Comparison of ENCODE assay signal across 18 cellular contexts in the genomic region with DNA sequence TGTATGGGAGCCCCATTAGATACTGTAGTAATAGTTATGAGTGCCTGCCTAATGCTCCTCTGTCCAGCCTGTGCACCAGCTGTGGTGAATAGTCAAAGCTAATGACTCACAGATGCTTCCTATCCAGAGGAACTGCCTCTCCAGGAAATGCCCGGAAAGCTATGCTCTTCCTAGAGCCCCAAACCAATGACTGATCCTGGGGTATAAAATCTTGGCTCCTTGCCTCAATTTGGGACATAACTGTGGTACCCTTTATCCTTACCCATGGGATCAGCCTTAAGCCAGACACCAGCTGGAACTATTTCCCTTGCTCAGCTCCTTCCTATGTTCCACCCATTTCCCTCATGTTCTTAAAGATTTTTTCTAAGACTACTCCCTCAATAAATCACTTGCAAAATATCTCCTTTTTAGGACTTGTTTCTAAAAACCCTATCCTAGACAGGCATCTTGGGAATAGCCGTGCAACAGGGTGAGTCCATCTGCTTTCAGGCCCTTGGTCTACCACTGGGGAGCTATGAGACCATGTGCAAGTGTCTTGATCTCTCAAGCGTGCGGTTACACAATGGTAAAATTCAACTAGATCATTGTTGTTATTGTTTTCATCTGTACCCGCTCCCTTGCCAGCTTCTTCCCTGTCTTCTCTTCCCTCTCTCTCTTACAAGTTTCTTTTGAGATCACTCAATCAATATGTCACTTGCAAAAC.
DNase-seq lines count a peak whose midpoint lies in the region; ATAC-seq and TF ChIP-seq lines count a peak whose summit lies in the region.
"Had no signal": no experiment of that assay in that cellular context is flagged by ENCODE, and none has a peak within 500 bp of the region (broad histone marks: within the 10 kb centered on the region; RNA-seq: fewer than 3 reads in every experiment).

No MANE protein-coding gene starts in this region.

- H3K4me3 Mint-ChIP-seq in WTC11 = no peak overlapping the region
- H3K4me3 Mint-ChIP-seq: activated naive CD8-positive, alpha-beta T cell treated with anti-CD3 and anti-CD28 coated beads, Interleukin-2, amount 50 U/mL, for 24 hours; activated T-cell treated with anti-CD3 and anti-CD28 coated beads, Interleukin-2, amount 50 U/mL, for 4 hours; immature natural killer cell had no signal

- H3K4me3 ChIP-seq in AG10803 (ENCODE audit: low read length) (no peak overlapping the region), choroid plexus epithelial cell (ENCODE audit: low read depth, low read length) (no peak overlapping the region)
- H3K4me3 ChIP-seq: GM12878, pancreas had no signal

- no peaks in the 10 kb centered on the region for H3K36me3 Mint-ChIP-seq in WTC11
- H3K36me3 Mint-ChIP-seq: immature natural killer cell had no signal

- POLR2A ChIA-PET in WTC11 (lab: Charles Lee) = no interaction called here

- H3K9me3 Mint-ChIP-seq in WTC11 = peaks cover 14% of the 10 kb centered on the region
- H3K9me3 Mint-ChIP-seq: activated naive CD8-positive, alpha-beta T cell treated with anti-CD3 and anti-CD28 coated beads, Interleukin-2, amount 50 U/mL, for 24 hours had no signal

- CTCF ChIA-PET in WTC11 (lab: Charles Lee) = no interaction called here

- no peak overlapping the region for H3K27ac Mint-ChIP-seq in WTC11
- H3K27ac Mint-ChIP-seq: activated naive CD8-positive, alpha-beta T cell treated with anti-CD3 and anti-CD28 coated beads, Interleukin-2, amount 50 U/mL, for 24 hours; immature natural killer cell had no signal

- no peaks in the 10 kb centered on the region for H3K4me1 Mint-ChIP-seq in WTC11
- H3K4me1 Mint-ChIP-seq: activated naive CD8-positive, alpha-beta T cell treated with anti-CD3 and anti-CD28 coated beads, Interleukin-2, amount 50 U/mL, for 24 hours; immature natural killer cell had no signal

- ATAC-seq in left ventricle myocardium superior (peak; percentile 94), GM21528 (IDR thresholded peaks at IDR 0.05; ENCODE audit: low FRiP score, unreplicated experiment) (no peak), GM19455 (IDR thresholded peaks at IDR 0.05; ENCODE audit: unreplicated experiment) (no peak), WTC11 (no peak)
- ATAC-seq: activated naive CD8-positive, alpha-beta T cell treated with anti-CD3 and anti-CD28 coated beads, Interleukin-2, amount 50 U/mL, for 24 hours; activated T-cell treated with anti-CD3 and anti-CD28 coated beads, Interleukin-2, amount 50 U/mL, for 4 hours; GM12878; pancreas had no signal

- intact Hi-C loops in left ventricle myocardium superior (cut with micrococcal nuclease) = no loop called here

- H3K27me3 Mint-ChIP-seq in WTC11 (ENCODE audit: low read depth) = no peaks in the 10 kb centered on the region
- H3K27me3 Mint-ChIP-seq: activated naive CD8-positive, alpha-beta T cell treated with anti-CD3 and anti-CD28 coated beads, Interleukin-2, amount 50 U/mL, for 24 hours had no signal

- DNase-seq in AG10803 (ENCODE audit: low read depth) (peak; percentile 63), HT1080 (ENCODE audit: low read depth) (peak; percentile 76), choroid plexus epithelial cell (ENCODE audit: low read depth) (peak; percentile 23), left ventricle myocardium superior (peak; percentile 29), D341Med (ENCODE audit: low spot score) (no peak), WTC11 (ENCODE audit: low spot score) (no peak)
- DNase-seq: activated CD4-positive, alpha-beta T cell treated with anti-CD3 and anti-CD28 coated beads, Interleukin-2, amount 50 U/mL, for 1 hour; activated naive CD8-positive, alpha-beta T cell treated with anti-CD3 and anti-CD28 coated beads, Interleukin-2, amount 50 U/mL, for 24 hours; activated T-cell treated with anti-CD3 and anti-CD28 coated beads, Interleukin-2, amount 50 U/mL, for 4 hours; DND-41; immature natural killer cell; NCI-H2171; pancreas; SHP77 treated with DMSO at 0.1 percent for 48 hours; T-helper 9 cell had no signal

- TF ChIP-seq CTCF in AG10803 (conservative IDR thresholded peaks at IDR 0.05; ENCODE audit: low read length) (no peak), choroid plexus epithelial cell (conservative IDR thresholded peaks at IDR 0.05; ENCODE audit: low read depth, low read length) (no peak), WTC11 (IDR thresholded peaks at IDR 0.05) (no peak)

TF ChIP-seq in WTC11, 78 proteins besides CTCF, POLR2A, EP300 and RAD21:
- TF ChIP-seq PRRX2 (CRISPR knock-in tag; IDR thresholded peaks at IDR 0.05) = no peak

Comparison
In these comparisons a context has a peak if more than half of its experiments do, and no peak if none do; other contexts are left out.
1. DNase-seq: peak in AG10803 (single experiment), HT1080 (single experiment), choroid plexus epithelial cell (single experiment) and left ventricle myocardium superior (single experiment); none in D341Med (single experiment) and WTC11 (single experiment).